10 cellular contexts compared by ENCODE assay signal in genomic region chrX:131778269-131779218, GRCh38.
A peak's percentile ranks its signal among the peaks of the same experiment; 100 is the strongest.
DNase-seq lines count a peak whose midpoint lies in the region; ATAC-seq, FAIRE-seq and TF ChIP-seq lines count a peak whose summit lies in the region.
"Had no signal": no experiment of that assay in that cellular context is flagged by ENCODE, and none has a peak within 500 bp of the region (broad histone marks: within the 10 kb centered on the region; RNA-seq: fewer than 3 reads in every experiment).

No MANE protein-coding gene starts in this region.

- POLR2A ChIA-PET in A549 (lab: Yijun Ruan, JAX) = no interaction called here

- H3K4me2 ChIP-seq in A549 = peak overlapping the region; percentile 71

- CTCF ChIA-PET in A549 (lab: Yijun Ruan, JAX) = interaction anchor here (0.6 to 1.2 kb wide), 5 partner anchors 8 to 33 kb away, joined by 3 to 7 read pairs (median 3); no protein-coding TSS in a partner anchor

- H3K9ac ChIP-seq in kidney (ENCODE audit: low read length in 2 of 2) = no peak overlapping the region

- ATAC-seq in A549 = peak; percentile 91 to 97
- ATAC-seq in GM19463 (IDR thresholded peaks at IDR 0.05; ENCODE audit: unreplicated experiment) = peak; percentile 79
- no peak for ATAC-seq in GM19397 (IDR thresholded peaks at IDR 0.05; ENCODE audit: unreplicated experiment)
- ATAC-seq in HG03571 (IDR thresholded peaks at IDR 0.05; ENCODE audit: unreplicated experiment) = no peak

- H3K9me3 ChIP-seq in A549 = no peaks in the 10 kb centered on the region
- H3K9me3 ChIP-seq in kidney (ENCODE audit: control insufficient read depth in 1 of 2, low read length in 2 of 2) = no peaks in the 10 kb centered on the region
- H3K9me3 ChIP-seq: SJSA1 had no signal

- TF ChIP-seq CTCF in A549 (IDR thresholded peaks at IDR 0.05) = peak; percentile 53
- TF ChIP-seq CTCF in kidney (IDR thresholded peaks at IDR 0.05; ENCODE audit: borderline replicate concordance, extremely low read depth, insufficient read depth) = no peak

- no peak for TF ChIP-seq EP300 in A549 (IDR thresholded peaks at IDR 0.05)

- H3K36me3 ChIP-seq in kidney (ENCODE audit: control insufficient read depth in 1 of 2, insufficient read depth in 2 of 2, low read length in 2 of 2) = no peaks in the 10 kb centered on the region
- H3K36me3 ChIP-seq: SJSA1 had no signal

- in situ Hi-C loops in SK-MEL-5 (cut with HindIII; ENCODE audit: low pct_unique_long_range_greater_than_20kb, low sequenced_read_pairs) = no loop called here

- TF ChIP-seq POLR2A in A549 (IDR thresholded peaks at IDR 0.05; ENCODE audit: low read length) = no peak

- intact Hi-C loops in kidney (cut with DNase I) = no loop called here

- FAIRE-seq in A549 (lab: Jason Lieb, UNC) (peak; percentile 96), kidney (lab: Jason Lieb, UNC) (peak; percentile 96)
- FAIRE-seq: G401.6 had no signal

- DNase-seq in A549 (ENCODE audit: low read depth in 1 of 2, low spot score in 1 of 2) = peak; percentile 46 to 81
- peak; percentile 91 for DNase-seq in SK-MEL-5 (ENCODE audit: low read depth, low spot score)
- DNase-seq in kidney = no peak
- no peak for DNase-seq in iPS-NIHi7 (ENCODE audit: extremely low spot score)
- no peak for DNase-seq in GF-D8 (lab: John Stamatoyannopoulos, UW)

- peaks cover 15% of the 10 kb centered on the region for H3K4me1 ChIP-seq in A549
- no peaks in the 10 kb centered on the region for H3K4me1 ChIP-seq in kidney (ENCODE audit: control insufficient read depth in 1 of 2, insufficient read depth in 1 of 2, low read depth in 1 of 2, low read length in 2 of 2)
- H3K4me1 ChIP-seq: SJSA1 had no signal

- peak; percentile 76 to 90 for TF ChIP-seq RAD21 in A549 (conservative IDR thresholded peaks at IDR 0.05 in 1 of 2, IDR thresholded peaks at IDR 0.05 in 1 of 2)

- 35% methylated on average over 18 of the region's 18 CpGs for WGBS in A549 (ENCODE audit: missing lambda C conversion rate)

- H3K4me3 ChIP-seq in A549 (peak overlapping the region; percentile 31), kidney (ENCODE audit: low read length in 2 of 2) (no peak overlapping the region)
- H3K4me3 ChIP-seq: SJSA1 had no signal

- H3K27ac ChIP-seq in A549 (peak overlapping the region; percentile 79 to 90), kidney (ENCODE audit: low read depth in 2 of 2, low read length in 2 of 2) (no peak overlapping the region)
- H3K27ac ChIP-seq: SJSA1 had no signal

TF ChIP-seq in A549, 52 proteins besides CTCF, POLR2A, EP300 and RAD21:
- TF ChIP-seq SMC3 (IDR thresholded peaks at IDR 0.05) (peak; percentile 64), CBX2 (IDR thresholded peaks at IDR 0.05; ENCODE audit: borderline replicate concordance, low read depth) (no peak), CBX8 (IDR thresholded peaks at IDR 0.05) (no peak), JUN (IDR thresholded peaks at IDR 0.05) (no peak)

Comparison
In these comparisons a context has a peak if more than half of its experiments do, and no peak if none do; other contexts are left out.
1. ATAC-seq: peak in A549 (2 of 2) and GM19463 (single experiment); none in GM19397 (single experiment) and HG03571 (single experiment).
2. DNase-seq: peak in A549 (2 of 2) and SK-MEL-5 (single experiment); none in kidney (single experiment), iPS-NIHi7 (single experiment) and GF-D8 (single experiment).
3. H3K27ac ChIP-seq: peak in A549 (2 of 2); none in kidney (0 of 2).